ENCODE assay signal across 7 cellular contexts in genomic region chr12:66302827-66303169, GRCh38. TPM values are rescaled to one million over a fixed set of nuclear protein-coding genes. Genes with fewer than 3 reads are reported as not detected.
DNase-seq lines count a peak whose midpoint lies in the region; ATAC-seq and TF ChIP-seq lines count a peak whose summit lies in the region.

No MANE protein-coding gene starts in this region.

- no peak for DNase-seq in HFFc6
- DNase-seq in activated CD8-positive, alpha-beta T cell treated with anti-CD3 and anti-CD28 coated beads, Interleukin-2, amount 10 ng/mL, durations not matched to agents 7 days and 5 days = no peak
- DNase-seq in stimulated activated naive B cell treated with anti-CD40 and anti-IgM and Interleukin-4, amounts not matched to agents 10 μg/mL and 1 μg/mL and 100 μg/mL, for 72 hours = no peak
- no peak for DNase-seq in globus pallidus (ENCODE audit: low spot score)
- DNase-seq in NCI-H226 = no peak

- H3K9me3 Mint-ChIP-seq in HFFc6 = no peaks in the 10 kb centered on the region
- no peaks in the 10 kb centered on the region for H3K9me3 Mint-ChIP-seq in activated CD8-positive, alpha-beta T cell treated with anti-CD3 and anti-CD28 coated beads, Interleukin-2, amount 10 ng/mL, durations not matched to agents 7 days and 5 days (ENCODE audit: insufficient read depth)
- no peaks in the 10 kb centered on the region for H3K9me3 Mint-ChIP-seq in stimulated activated naive B cell treated with anti-CD40 and anti-IgM and Interleukin-4, amounts not matched to agents 10 μg/mL and 1 μg/mL and 100 μg/mL, for 72 hours

- no peak for TF ChIP-seq CTCF in HFFc6 (IDR thresholded peaks at IDR 0.05)

- no peak for ATAC-seq in activated CD8-positive, alpha-beta T cell treated with anti-CD3 and anti-CD28 coated beads, Interleukin-2, amount 10 ng/mL, durations not matched to agents 7 days and 5 days
- no peak for ATAC-seq in stimulated activated naive B cell treated with anti-CD40 and anti-IgM and Interleukin-4, amounts not matched to agents 10 μg/mL and 1 μg/mL and 100 μg/mL, for 72 hours (replicated peaks)
- ATAC-seq in HG02870 (IDR thresholded peaks at IDR 0.05; ENCODE audit: unreplicated experiment) = no peak

- peak overlapping the region; percentile 90 for H3K27ac ChIP-seq in iPS-18a (ENCODE audit: low read length)

- peaks cover 42% of the 10 kb centered on the region for H3K4me1 Mint-ChIP-seq in HFFc6 (ENCODE audit: low read depth)
- H3K4me1 Mint-ChIP-seq in activated CD8-positive, alpha-beta T cell treated with anti-CD3 and anti-CD28 coated beads, Interleukin-2, amount 10 ng/mL, durations not matched to agents 7 days and 5 days (ENCODE audit: low read depth) = peaks cover 50% of the 10 kb centered on the region
- peaks cover 23 to 41% of the 10 kb centered on the region in 2 donors for H3K4me1 Mint-ChIP-seq in stimulated activated naive B cell treated with anti-CD40 and anti-IgM and Interleukin-4, amounts not matched to agents 10 μg/mL and 1 μg/mL and 100 μg/mL, for 72 hours

- H3K36me3 Mint-ChIP-seq in HFFc6 (ENCODE audit: low read depth) = no peaks in the 10 kb centered on the region
- peaks cover 42% of the 10 kb centered on the region for H3K36me3 Mint-ChIP-seq in activated CD8-positive, alpha-beta T cell treated with anti-CD3 and anti-CD28 coated beads, Interleukin-2, amount 10 ng/mL, durations not matched to agents 7 days and 5 days (ENCODE audit: low read depth)
- H3K36me3 Mint-ChIP-seq in stimulated activated naive B cell treated with anti-CD40 and anti-IgM and Interleukin-4, amounts not matched to agents 10 μg/mL and 1 μg/mL and 100 μg/mL, for 72 hours = peaks cover 13 to 25% of the 10 kb centered on the region in 2 donors

- peak overlapping the region; percentile 90 for H3K9ac ChIP-seq in iPS-18a (ENCODE audit: low read length)

- POLR2A ChIA-PET in activated CD8-positive, alpha-beta T cell treated with anti-CD3 and anti-CD28 coated beads, Interleukin-2, amount 10 ng/mL, durations not matched to agents 7 days and 5 days (lab: Charles Lee) = interaction anchor here (1.1 to 6.2 kb wide), 8 partner anchors 9 to 172 kb away, joined by 3 to 58 read pairs (median 10); partner anchors contain the start of genes LLPH and TMBIM4

- H3K27me3 Mint-ChIP-seq in HFFc6 (ENCODE audit: insufficient read depth) = peaks cover 11% of the 10 kb centered on the region
- H3K27me3 Mint-ChIP-seq in activated CD8-positive, alpha-beta T cell treated with anti-CD3 and anti-CD28 coated beads, Interleukin-2, amount 10 ng/mL, durations not matched to agents 7 days and 5 days (ENCODE audit: low read depth) = peaks cover 4% of the 10 kb centered on the region
- H3K27me3 Mint-ChIP-seq in stimulated activated naive B cell treated with anti-CD40 and anti-IgM and Interleukin-4, amounts not matched to agents 10 μg/mL and 1 μg/mL and 100 μg/mL, for 72 hours = peaks cover 0 to 4% of the 10 kb centered on the region in 2 donors

- H3K27ac Mint-ChIP-seq in HFFc6 = peak overlapping the region; percentile 93
- H3K27ac Mint-ChIP-seq in activated CD8-positive, alpha-beta T cell treated with anti-CD3 and anti-CD28 coated beads, Interleukin-2, amount 10 ng/mL, durations not matched to agents 7 days and 5 days = peak overlapping the region; percentile 99
- peak overlapping the region; percentile 98 for H3K27ac Mint-ChIP-seq in stimulated activated naive B cell treated with anti-CD40 and anti-IgM and Interleukin-4, amounts not matched to agents 10 μg/mL and 1 μg/mL and 100 μg/mL, for 72 hours

- H3K4me3 ChIP-seq in iPS-18a (ENCODE audit: low read length) = peak overlapping the region; percentile 98

- peaks cover 2% of the 10 kb centered on the region for H3K36me3 ChIP-seq in iPS-18a (ENCODE audit: control insufficient read depth, low read depth, low read length)

- peaks cover 10% of the 10 kb centered on the region for H3K27me3 ChIP-seq in iPS-18a (ENCODE audit: control insufficient read depth, insufficient read depth, low read length)

- H3K4me1 ChIP-seq in iPS-18a (ENCODE audit: control insufficient read depth, low read depth, low read length) = no peaks in the 10 kb centered on the region

- CTCF ChIA-PET in activated CD8-positive, alpha-beta T cell treated with anti-CD3 and anti-CD28 coated beads, Interleukin-2, amount 10 ng/mL, durations not matched to agents 7 days and 5 days (lab: Charles Lee) = interaction anchor here (0.7 to 5.3 kb wide), 6 partner anchors 9 to 1694 kb away, joined by 3 to 30 read pairs (median 4); no protein-coding TSS in a partner anchor

- H3K9me3 ChIP-seq in iPS-18a (ENCODE audit: control insufficient read depth, low read depth, low read length) = no peaks in the 10 kb centered on the region

- peak overlapping the region; percentile 98 for H3K4me3 Mint-ChIP-seq in HFFc6
- H3K4me3 Mint-ChIP-seq in activated CD8-positive, alpha-beta T cell treated with anti-CD3 and anti-CD28 coated beads, Interleukin-2, amount 10 ng/mL, durations not matched to agents 7 days and 5 days = peak overlapping the region; percentile 99
- peak overlapping the region; percentile 96 to 99 for H3K4me3 Mint-ChIP-seq in stimulated activated naive B cell treated with anti-CD40 and anti-IgM and Interleukin-4, amounts not matched to agents 10 μg/mL and 1 μg/mL and 100 μg/mL, for 72 hours

RNA-seq across cellular contexts. Expression of gene HELB, which starts 0.5 kb away (rescaled TPM):
- 1 to 10 TPM; 1.4 to 2.1 (median 1.8) TPM for total RNA-seq in HFFc6 (2021; fragmentation: NEBNext Ultra II Directional; extraction: Animal tissue kit (Norgen Biotek cat#: 25700))
- 10 to 100 TPM; 24.2 to 25.7 TPM for total RNA-seq in activated CD8-positive, alpha-beta T cell treated with anti-CD3 and anti-CD28 coated beads, Interleukin-2, amount 10 ng/mL, durations not matched to agents 7 days and 5 days

Comparison
In these comparisons a context has a peak if more than half of its experiments do, and no peak if none do; other contexts are left out.
1. RNA of gene HELB, which starts 0.5 kb away (total RNA-seq): 24.2 to 25.7 TPM in activated CD8-positive, alpha-beta T cell treated with anti-CD3 and anti-CD28 coated beads, Interleukin-2, amount 10 ng/mL, durations not matched to agents 7 days and 5 days; 1.4 to 2.1 TPM in HFFc6; every median in the first group is over 4 times any median in the second.
2. Peak in every context shown above with its lines, with median percentiles within 50 percentile points of each other: H3K27ac Mint-ChIP-seq and H3K4me3 Mint-ChIP-seq.